In the genomic region with DNA sequence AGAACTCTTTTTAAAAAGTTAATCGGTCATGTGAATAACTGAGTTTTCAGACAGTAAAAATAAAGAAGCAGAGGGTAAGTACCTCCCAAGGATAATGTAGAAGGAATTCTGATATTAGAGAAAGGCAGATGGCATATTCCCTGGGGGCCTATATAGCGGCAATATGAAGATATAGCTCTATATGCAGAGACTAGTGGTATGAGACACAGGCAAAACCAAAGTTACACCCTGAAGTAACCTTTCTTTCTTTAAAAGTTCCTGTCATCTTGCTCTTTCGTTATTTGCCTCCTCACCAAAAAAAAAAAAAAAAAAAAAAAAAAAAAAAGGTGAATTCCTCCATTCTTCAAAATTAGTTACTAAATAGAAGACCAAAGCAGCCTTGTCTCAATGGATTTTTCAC, we compare ENCODE assay signal across 17 cellular contexts.
A peak's percentile ranks its signal among the peaks of the same experiment; 100 is the strongest.
DNase-seq lines count a peak whose midpoint lies in the region; ATAC-seq and TF ChIP-seq lines count a peak whose summit lies in the region.
"Had no signal": no experiment of that assay in that cellular context is flagged by ENCODE, and none has a peak within 500 bp of the region (broad histone marks: within the 10 kb centered on the region; RNA-seq: fewer than 3 reads in every experiment).

No MANE protein-coding gene starts in this region.

- no peaks in the 10 kb centered on the region for H3K27me3 ChIP-seq in ascending aorta

- peak; percentile 11 for DNase-seq in NCI-H446 treated with DMSO at 0.1 percent for 48 hours (lab: John Stamatoyannopoulos, UW)
- peak; percentile 11 for DNase-seq in retina
- DNase-seq in ascending aorta (ENCODE audit: low spot score in 2 of 2): no peak
- no peak for DNase-seq in GM13977 (ENCODE audit: low spot score)
- DNase-seq: Calu3; CD4-positive, alpha-beta T cell; DMS79 treated with DMSO at 0.1 percent for 48 hours; GOT3; HFFc6; NCI-H1417 treated with DMSO at 0.1 percent for 48 hours; NCI-H1930; NK-92 treated with Interleukin-12 subunit alpha and Interleukin-12 subunit beta, amount 100 ng/mL, for 24 hours; OCI-M1 had no signal

- H3K4me3 Mint-ChIP-seq in brain: peak overlapping the region in 2 of 5 experiments; percentile 7 to 34
- H3K4me3 Mint-ChIP-seq: B cell; CD4-positive, alpha-beta T cell; HFFc6 had no signal

- H3K27me3 Mint-ChIP-seq in brain: no peaks in the 10 kb centered on the region
- H3K27me3 Mint-ChIP-seq: CD4-positive, alpha-beta T cell had no signal

- H3K4me1 ChIP-seq in HEK293 (ENCODE audit: control insufficient read depth, insufficient read depth, low read length): peaks cover 3% of the 10 kb centered on the region; the same call in 1 of the 2 replicates
- H3K4me1 ChIP-seq in ascending aorta: no peaks in the 10 kb centered on the region

- H3K36me3 Mint-ChIP-seq in brain: peaks cover 56% of the 10 kb centered on the region

- CTCF ChIA-PET in HEK293 (lab: Yijun Ruan, JAX): interaction anchor here (0.6 kb wide), 1 partner anchor 1103 kb away, joined by 3 read pairs; no protein-coding TSS in a partner anchor

- in situ Hi-C loops in GM13977 (cut with MboI; ENCODE audit: low pct_unique_long_range_greater_than_20kb, low sequenced_read_pairs, unreplicated experiment): no loop called here

- H3K36me3 ChIP-seq in HEK293 (ENCODE audit: control insufficient read depth in 2 of 2, insufficient read depth in 1 of 2, low read length in 2 of 2) (peaks cover 0 to 4% of the 10 kb centered on the region in 2 experiments; a peak in 1 of 3 replicates), ascending aorta (no peaks in the 10 kb centered on the region)

- TF ChIP-seq CTCF in HEK293 (tag by site-specific recombination; IDR thresholded peaks at IDR 0.05): no peak
- TF ChIP-seq CTCF in brain (conservative IDR thresholded peaks at IDR 0.05): no peak
- no peak for TF ChIP-seq CTCF in ascending aorta (IDR thresholded peaks at IDR 0.05)
- no peak for TF ChIP-seq CTCF in GM13977 (IDR thresholded peaks at IDR 0.05; ENCODE audit: extremely low read depth, insufficient read depth, missing control alignments)

- H3K27ac ChIP-seq in HEK293 (ENCODE audit: extremely low read depth, low read depth, low read length) (no peak overlapping the region), ascending aorta (no peak overlapping the region)

- ATAC-seq in GM18858 (IDR thresholded peaks at IDR 0.05; ENCODE audit: unreplicated experiment): no peak

- H3K27ac Mint-ChIP-seq in brain: peak overlapping the region in 3 of 5 experiments; percentile 47 to 65 (median 54)
- H3K27ac Mint-ChIP-seq: B cell; CD4-positive, alpha-beta T cell; HFFc6 had no signal

- H3K4me1 Mint-ChIP-seq in brain: peaks cover 20% of the 10 kb centered on the region

- POLR2A ChIA-PET in HEK293 (lab: Yijun Ruan, JAX): no interaction called here

- intact Hi-C loops in ascending aorta (cut with DNase I): no loop called here

- no peak overlapping the region for H3K4me3 ChIP-seq in HEK293 (ENCODE audit: low read depth, low read length)
- H3K4me3 ChIP-seq in ascending aorta: no peak overlapping the region

- H3K9me3 Mint-ChIP-seq in brain: peaks cover 0 to 7% (median 2%) of the 10 kb centered on the region in 5 experiments
- H3K9me3 Mint-ChIP-seq: CD4-positive, alpha-beta T cell; HFFc6 had no signal

- H3K9me3 ChIP-seq in HEK293 (ENCODE audit: control insufficient read depth, insufficient read depth, low read depth, low read length): no peaks in the 10 kb centered on the region
- H3K9me3 ChIP-seq in ascending aorta: no peaks in the 10 kb centered on the region

TF ChIP-seq in HEK293, 187 proteins besides CTCF, POLR2A, EP300 and RAD21:
- TF ChIP-seq ZNF37A (tag by site-specific recombination; IDR thresholded peaks at IDR 0.05) (no peak), ZNF660 (tag by site-specific recombination; IDR thresholded peaks at IDR 0.05) (no peak), ZNF658 (tag by site-specific recombination; IDR thresholded peaks at IDR 0.05) (no peak), ZEB2 (tag by site-specific recombination; IDR thresholded peaks at IDR 0.05) (no peak), ZNF555 (tag by site-specific recombination; conservative IDR thresholded peaks at IDR 0.05) (no peak), KLF16 (tag by site-specific recombination; IDR thresholded peaks at IDR 0.05) (no peak)
- TF ChIP-seq, protein P1, sequence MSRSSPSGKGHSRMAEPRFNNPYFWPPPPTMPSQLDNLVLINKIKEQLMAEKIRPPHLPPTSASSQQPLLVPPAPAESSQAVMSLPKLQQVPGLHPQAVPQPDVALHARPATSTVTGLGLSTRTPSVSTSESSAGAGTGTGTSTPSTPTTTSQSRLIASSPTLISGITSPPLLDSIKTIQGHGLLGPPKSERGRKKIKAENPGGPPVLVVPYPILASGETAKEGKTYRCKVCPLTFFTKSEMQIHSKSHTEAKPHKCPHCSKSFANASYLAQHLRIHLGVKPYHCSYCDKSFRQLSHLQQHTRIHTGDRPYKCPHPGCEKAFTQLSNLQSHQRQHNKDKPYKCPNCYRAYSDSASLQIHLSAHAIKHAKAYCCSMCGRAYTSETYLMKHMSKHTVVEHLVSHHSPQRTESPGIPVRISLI (tag by site-specific recombination; IDR thresholded peaks at IDR 0.05): peak; percentile 60; the same call in 1 of the 2 replicates
- TF ChIP-seq, protein P2, sequence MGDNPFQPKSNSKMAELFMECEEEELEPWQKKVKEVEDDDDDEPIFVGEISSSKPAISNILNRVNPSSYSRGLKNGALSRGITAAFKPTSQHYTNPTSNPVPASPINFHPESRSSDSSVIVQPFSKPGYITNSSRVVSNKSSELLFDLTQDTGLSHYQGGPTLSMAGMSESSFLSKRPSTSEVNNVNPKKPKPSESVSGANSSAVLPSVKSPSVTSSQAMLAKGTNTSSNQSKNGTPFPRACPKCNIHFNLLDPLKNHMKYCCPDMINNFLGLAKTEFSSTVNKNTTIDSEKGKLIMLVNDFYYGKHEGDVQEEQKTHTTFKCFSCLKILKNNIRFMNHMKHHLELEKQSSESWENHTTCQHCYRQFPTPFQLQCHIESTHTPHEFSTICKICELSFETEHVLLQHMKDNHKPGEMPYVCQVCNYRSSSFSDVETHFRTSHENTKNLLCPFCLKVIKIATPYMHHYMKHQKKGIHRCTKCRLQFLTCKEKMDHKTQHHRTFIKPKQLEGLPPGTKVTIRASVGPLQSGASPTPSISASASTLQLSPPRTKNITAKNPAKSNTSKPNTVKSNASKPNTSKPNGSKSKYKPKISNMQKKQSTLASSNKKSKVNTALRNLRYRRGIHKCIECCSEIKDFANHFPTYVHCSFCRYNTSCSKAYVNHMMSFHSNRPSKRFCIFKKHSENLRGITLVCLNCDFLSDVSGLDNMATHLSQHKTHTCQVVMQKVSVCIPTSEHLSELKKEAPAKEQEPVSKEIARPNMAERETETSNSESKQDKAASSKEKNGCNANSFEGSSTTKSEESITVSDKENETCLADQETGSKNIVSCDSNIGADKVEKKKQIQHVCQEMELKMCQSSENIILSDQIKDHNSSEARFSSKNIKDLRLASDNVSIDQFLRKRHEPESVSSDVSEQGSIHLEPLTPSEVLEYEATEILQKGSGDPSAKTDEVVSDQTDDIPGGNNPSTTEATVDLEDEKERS (tag by site-specific recombination; IDR thresholded peaks at IDR 0.05): no peak

Comparison
In these comparisons a context has a peak if more than half of its experiments do, and no peak if none do; other contexts are left out.
1. DNase-seq: peak in NCI-H446 treated with DMSO at 0.1 percent for 48 hours (single experiment) and retina (single experiment); none in ascending aorta (0 of 2) and GM13977 (single experiment).